6 cellular contexts compared by ENCODE assay signal in genomic region chr16:29824589-29825144, GRCh38. TPM values are rescaled to one million over a fixed set of nuclear protein-coding genes. Genes with fewer than 3 reads are reported as not detected.
DNase-seq lines count a peak whose midpoint lies in the region; ATAC-seq, FAIRE-seq and TF ChIP-seq lines count a peak whose summit lies in the region.

No MANE protein-coding gene starts in this region.

- H3K36me3 ChIP-seq in ACC112 (ENCODE audit: insufficient read depth, low read length) (no peaks in the 10 kb centered on the region), SK-N-SH (replicated peaks in 1 of 2; ENCODE audit: control insufficient read depth in 1 of 2, insufficient read depth in 2 of 2, low read length in 1 of 2) (peaks cover under 1 to 8% of the 10 kb centered on the region in 2 experiments)

- TF ChIP-seq POLR2A in GM12891 (IDR thresholded peaks at IDR 0.05; ENCODE audit: low read depth, low read length), result no peak

- TF ChIP-seq EP300 in SK-N-SH (IDR thresholded peaks at IDR 0.05; ENCODE audit: borderline replicate concordance in 1 of 2, low read depth in 1 of 2, low read length in 1 of 2), result no peak

- POLR2A ChIA-PET in SK-N-SH (lab: Yijun Ruan, JAX), result no interaction called here

- H3K4me3 ChIP-seq in ACC112 (ENCODE audit: low read depth, low read length), result peak overlapping the region; percentile 54
- peak overlapping the region in 1 of 2 experiments; percentile 53; a peak in 2 of 4 replicates for H3K4me3 ChIP-seq in SK-N-SH (ENCODE audit: low read depth in 2 of 2, low read length in 1 of 2)

- H3K27ac ChIP-seq in ACC112 (ENCODE audit: low read depth, low read length) (peak overlapping the region; percentile 74), SK-N-SH (ENCODE audit: low read depth in 2 of 2, low read length in 1 of 2) (peak overlapping the region; percentile 54 to 97; a peak in 3 of 4 replicates)

- H2AFZ ChIP-seq in ACC112 (ENCODE audit: low read length, unreplicated experiment) (no peak overlapping the region), SK-N-SH (ENCODE audit: low read depth) (no peak overlapping the region)

- no peak for FAIRE-seq in GM12891 (lab: Jason Lieb, UNC)

- WGBS in SK-N-SH (ENCODE audit: low lambda C conversion rate), result 14% methylated on average over 7 of the region's 7 CpGs

- H3K9ac ChIP-seq in SK-N-SH, result peak overlapping the region; percentile 78

- no peak for ATAC-seq in GM21526 (IDR thresholded peaks at IDR 0.05; ENCODE audit: low FRiP score, unreplicated experiment)

- no peaks in the 10 kb centered on the region for H3K9me3 ChIP-seq in SK-N-SH

- DNase-seq in SK-N-SH (no peak), hepatic stellate cell (ENCODE audit: low spot score) (peak; percentile 83), GM12891 (ENCODE audit: insufficient read length, low spot score) (no peak), NCI-H1417 treated with DMSO at 0.1 percent for 48 hours (lab: John Stamatoyannopoulos, UW) (no peak)

- H3K79me2 ChIP-seq in ACC112 (ENCODE audit: control insufficient read depth, insufficient read depth, low read length, unreplicated experiment), result peaks cover 85% of the 10 kb centered on the region
- H3K79me2 ChIP-seq in SK-N-SH (ENCODE audit: insufficient read depth), result peaks cover 86% of the 10 kb centered on the region

- H3K4me1 ChIP-seq in ACC112 (ENCODE audit: control insufficient read depth, insufficient read depth, low read length, unreplicated experiment) (peaks cover 56% of the 10 kb centered on the region), SK-N-SH (ENCODE audit: control insufficient read depth in 1 of 2, insufficient read depth in 2 of 2, low read depth in 1 of 2, low read length in 1 of 2) (peaks cover 25 to 37% of the 10 kb centered on the region in 2 experiments; a peak in 3 of 4 replicates)

- no peaks in the 10 kb centered on the region for H3K9me2 ChIP-seq in SK-N-SH

- CTCF ChIA-PET in SK-N-SH (lab: Yijun Ruan, JAX), result interaction anchor here (0.8 to 14.0 kb wide), 4 partner anchors 9 to 196 kb away, joined by 3 to 129 read pairs (median 4); partner anchors contain the start of gene PAGR1

- H3K4me2 ChIP-seq in SK-N-SH, result peak overlapping the region; percentile 90

- no peak for TF ChIP-seq CTCF in SK-N-SH (IDR thresholded peaks at IDR 0.05)

- no peak for TF ChIP-seq RAD21 in SK-N-SH (IDR thresholded peaks at IDR 0.05; ENCODE audit: low read length)

- no peaks in the 10 kb centered on the region for H4K20me1 ChIP-seq in SK-N-SH (ENCODE audit: insufficient read depth)

- H3K27me3 ChIP-seq in ACC112 (ENCODE audit: insufficient read depth, low read length), result no peaks in the 10 kb centered on the region
- H3K27me3 ChIP-seq in SK-N-SH (ENCODE audit: insufficient read depth), result no peaks in the 10 kb centered on the region

- peaks cover 51% of the 10 kb centered on the region for H3F3A ChIP-seq in SK-N-SH (replicated peaks; ENCODE audit: insufficient read depth)

TF ChIP-seq in SK-N-SH, 30 proteins besides CTCF, POLR2A, EP300 and RAD21 (continues in another document):
- TF ChIP-seq EZH2phosphoT487 (IDR thresholded peaks at IDR 0.05; ENCODE audit: borderline replicate concordance, low read depth) (no peak), FOXJ3 (CRISPR knock-in tag; IDR thresholded peaks at IDR 0.05) (no peak), NRF1 (IDR thresholded peaks at IDR 0.05; ENCODE audit: low read depth, low read length) (no peak), RCOR1 (IDR thresholded peaks at IDR 0.05; ENCODE audit: low read length) (no peak), SIN3A (IDR thresholded peaks at IDR 0.05; ENCODE audit: borderline replicate concordance, low read depth, low read length) (no peak), GABPA (IDR thresholded peaks at IDR 0.05; ENCODE audit: low read depth) (no peak), CHD2 (IDR thresholded peaks at IDR 0.05; ENCODE audit: low read length, partially characterized antibody) (no peak), TCF12 (IDR thresholded peaks at IDR 0.05) (peak; percentile 63), MEF2A (IDR thresholded peaks at IDR 0.05; ENCODE audit: borderline replicate concordance, low read depth) (no peak), FOXM1 (IDR thresholded peaks at IDR 0.05; ENCODE audit: low read depth) (peak; percentile 21; the same call in 1 of the 2 replicates), JUND (IDR thresholded peaks at IDR 0.05) (peak; percentile 74), RXRA (IDR thresholded peaks at IDR 0.05; ENCODE audit: borderline replicate concordance, low read depth) (peak; percentile 30; the same call in 1 of the 2 replicates), RFX5 (IDR thresholded peaks at IDR 0.05; ENCODE audit: low read length) (no peak), MAX (IDR thresholded peaks at IDR 0.05; ENCODE audit: low read depth) (peak; percentile 18; the same call in 1 of the 2 replicates)

TF ChIP-seq in GM12891, 5 proteins besides CTCF, POLR2A, EP300 and RAD21:
- TF ChIP-seq TAF1 (IDR thresholded peaks at IDR 0.05; ENCODE audit: low read depth, low read length) (no peak), POLR2AphosphoS5 (IDR thresholded peaks at IDR 0.05; ENCODE audit: low read depth, low read length) (no peak), POU2F2 (IDR thresholded peaks at IDR 0.05; ENCODE audit: low read depth, low read length) (no peak), PAX5 (IDR thresholded peaks at IDR 0.05; ENCODE audit: insufficient read depth, low read length, severe bottlenecking) (no peak), SPI1 (IDR thresholded peaks at IDR 0.05; ENCODE audit: low read depth, low read length) (no peak)

RNA-seq across cellular contexts. Expression of gene MVP, which starts 4.4 kb away (rescaled TPM):
- 198 and 222 TPM in 2 replicates for polyA plus RNA-seq in SK-N-SH (2012; rRNA removed)
- 70.0 and 100 TPM in 2 replicates for polyA plus RNA-seq in SK-N-SH (2012; cell fraction: cytosol; rRNA removed)
- polyA plus RNA-seq in SK-N-SH (2012; cell fraction: nucleus; rRNA removed), result 460 and 509 TPM in 2 replicates
- 56.5 TPM for polyA plus RNA-seq in GM12891 (2012; ENCODE audit: low read depth, missing spikeins)

RNA-seq across cellular contexts. Expression of gene PAGR1, which starts 8.7 kb away (rescaled TPM):
- 48.5 and 57.7 TPM in 2 replicates for polyA plus RNA-seq in SK-N-SH (2012; rRNA removed)
- 21.6 and 26.9 TPM in 2 replicates for polyA plus RNA-seq in SK-N-SH (2012; cell fraction: cytosol; rRNA removed)
- polyA plus RNA-seq in SK-N-SH (2012; cell fraction: nucleus; rRNA removed), result 270 and 364 TPM in 2 replicates
- polyA plus RNA-seq in GM12891 (2012; ENCODE audit: low read depth, missing spikeins), result 16.9 TPM

RNA-seq across cellular contexts. Expression of gene PRRT2, which starts 12.7 kb away (rescaled TPM):
- polyA plus RNA-seq in SK-N-SH (2012; rRNA removed), result 28.1 and 29.3 TPM in 2 replicates
- 2.3 and 3.4 TPM in 2 replicates for polyA plus RNA-seq in SK-N-SH (2012; cell fraction: cytosol; rRNA removed)
- polyA plus RNA-seq in SK-N-SH (2012; cell fraction: nucleus; rRNA removed), result 256 and 346 TPM in 2 replicates
- 0.36 TPM for polyA plus RNA-seq in GM12891 (2012; ENCODE audit: low read depth, missing spikeins)

RNA-seq across cellular contexts. Expression of gene MAZ, which starts 18.3 kb away (rescaled TPM):
- 117 and 163 TPM in 2 replicates for polyA plus RNA-seq in SK-N-SH (2012; rRNA removed)
- 77.9 and 147 TPM in 2 replicates for polyA plus RNA-seq in SK-N-SH (2012; cell fraction: cytosol; rRNA removed)
- polyA plus RNA-seq in SK-N-SH (2012; cell fraction: nucleus; rRNA removed), result 131 and 155 TPM in 2 replicates
- polyA plus RNA-seq in GM12891 (2012; ENCODE audit: low read depth, missing spikeins), result 133 TPM

RNA-seq across cellular contexts. Expression of gene KIF22, which starts 34.1 kb away (rescaled TPM):
- polyA plus RNA-seq in SK-N-SH (2012; rRNA removed), result 63.8 and 64.1 TPM in 2 replicates
- 25.9 and 37.8 TPM in 2 replicates for polyA plus RNA-seq in SK-N-SH (2012; cell fraction: cytosol; rRNA removed)
- 200 and 291 TPM in 2 replicates for polyA plus RNA-seq in SK-N-SH (2012; cell fraction: nucleus; rRNA removed)
- polyA plus RNA-seq in GM12891 (2012; ENCODE audit: low read depth, missing spikeins), result 52.3 TPM
